7 cellular contexts compared by ENCODE assay signal in the genomic region with DNA sequence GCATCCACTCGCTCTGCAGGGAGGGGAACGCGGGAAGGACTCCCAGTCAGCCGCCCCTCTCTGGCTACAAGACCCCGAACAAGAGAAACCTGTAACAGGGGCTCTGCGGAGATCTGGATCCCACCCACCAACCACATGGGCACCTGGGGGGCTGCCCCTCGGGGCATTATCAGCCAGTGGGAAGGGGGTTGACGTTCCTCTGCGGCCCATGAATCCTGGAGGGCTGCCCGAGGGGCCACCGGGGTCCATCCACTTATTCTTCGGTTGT. TPM values are rescaled to one million over a fixed set of nuclear protein-coding genes. Genes with fewer than 3 reads are reported as not detected.
A peak's percentile ranks its signal among the peaks of the same experiment; 100 is the strongest.
DNase-seq lines count a peak whose midpoint lies in the region; ATAC-seq, FAIRE-seq and TF ChIP-seq lines count a peak whose summit lies in the region.

No MANE protein-coding gene starts in this region.

- H3K9me3 ChIP-seq in small intestine (ENCODE audit: control insufficient read depth, low read depth): no peaks in the 10 kb centered on the region

- peak overlapping the region in 1 of 2 donors; percentile 88 for H3K27ac ChIP-seq in small intestine (ENCODE audit: low read depth in 1 of 2, low read length in 1 of 2)

- H3K4me3 Mint-ChIP-seq in activated CD8-positive, alpha-beta T cell treated with anti-CD3 and anti-CD28 coated beads for 36 hours: peak overlapping the region; percentile 91

- no peak for FAIRE-seq in small intestine (lab: Jason Lieb, UNC)

- H3K4me1 ChIP-seq in small intestine (ENCODE audit: control insufficient read depth in 2 of 2, insufficient read depth in 1 of 2, low read depth in 1 of 2, low read length in 1 of 2): peaks cover 7 to 10% of the 10 kb centered on the region in 2 donors

- H3K36me3 ChIP-seq in small intestine (ENCODE audit: control insufficient read depth in 2 of 2, insufficient read depth in 2 of 2, low read length in 2 of 2): no peaks in the 10 kb centered on the region

- peaks cover 42% of the 10 kb centered on the region for H3K27me3 Mint-ChIP-seq in activated CD8-positive, alpha-beta T cell treated with anti-CD3 and anti-CD28 coated beads for 36 hours

- no peak overlapping the region for H3K27ac Mint-ChIP-seq in activated CD8-positive, alpha-beta T cell treated with anti-CD3 and anti-CD28 coated beads for 36 hours

- TF ChIP-seq CTCF in HFF-Myc (IDR thresholded peaks at IDR 0.05; ENCODE audit: low read depth, low read length, missing control alignments): no peak
- no peak for TF ChIP-seq CTCF in activated CD8-positive, alpha-beta T cell treated with anti-CD3 and anti-CD28 coated beads for 36 hours (IDR thresholded peaks at IDR 0.05)

- DNase-seq in HFF-Myc (ENCODE audit: extremely low read depth, low read depth): no peak
- no peak for DNase-seq in activated CD8-positive, alpha-beta T cell treated with anti-CD3 and anti-CD28 coated beads for 36 hours
- no peak for DNase-seq in small intestine
- no peak for DNase-seq in NCI-H2081 treated with DMSO at 0.1 percent for 48 hours (lab: John Stamatoyannopoulos, UW)
- DNase-seq in stimulated activated CD4-positive, alpha-beta T cell treated with anti-CD3 and anti-CD28 coated beads, Interleukin-4, amount 100 ng/mL, for 1 hour: no peak
- no peak for DNase-seq in DMS 273 (lab: John Stamatoyannopoulos, UW; ENCODE audit: unreplicated experiment)

- ATAC-seq in activated CD8-positive, alpha-beta T cell treated with anti-CD3 and anti-CD28 coated beads for 36 hours: no peak

- 4 to 9% (median 8%) methylated on average over 12 of the region's 12 CpGs for whole genome bisulfite sequencing in small intestine, 3 donors

- CTCF ChIA-PET in activated CD8-positive, alpha-beta T cell treated with anti-CD3 and anti-CD28 coated beads for 36 hours (lab: Charles Lee): interaction anchor here (1.2 to 2.7 kb wide), 4 partner anchors 12 to 192 kb away, joined by 4 to 13 read pairs (median 6); no protein-coding TSS in a partner anchor

- H3K36me3 Mint-ChIP-seq in activated CD8-positive, alpha-beta T cell treated with anti-CD3 and anti-CD28 coated beads for 36 hours (ENCODE audit: low read depth): peaks cover 18% of the 10 kb centered on the region

- H3K27me3 ChIP-seq in small intestine (ENCODE audit: control insufficient read depth in 2 of 2, insufficient read depth in 2 of 2, low read length in 2 of 2): peaks cover 0 to 3% of the 10 kb centered on the region in 2 donors

- POLR2A ChIA-PET in activated CD8-positive, alpha-beta T cell treated with anti-CD3 and anti-CD28 coated beads for 36 hours (lab: Charles Lee): interaction anchor here (1.0 kb wide), 1 partner anchor 75 kb away, joined by 3 read pairs; no protein-coding TSS in a partner anchor

- intact Hi-C loops in activated CD8-positive, alpha-beta T cell treated with anti-CD3 and anti-CD28 coated beads for 36 hours (cut with micrococcal nuclease): no loop called here

- no peaks in the 10 kb centered on the region for H3K9me3 Mint-ChIP-seq in activated CD8-positive, alpha-beta T cell treated with anti-CD3 and anti-CD28 coated beads for 36 hours

- peak overlapping the region; percentile 99 for H3K4me3 ChIP-seq in HFF-Myc (replicated peaks; ENCODE audit: low read depth, low read length)
- H3K4me3 ChIP-seq in iPS-11a (ENCODE audit: low read depth, low read length): peak overlapping the region; percentile 69
- H3K4me3 ChIP-seq in small intestine (ENCODE audit: low read depth in 1 of 2, low read length in 2 of 2): peak overlapping the region; percentile 29 to 55

- H3K4me1 Mint-ChIP-seq in activated CD8-positive, alpha-beta T cell treated with anti-CD3 and anti-CD28 coated beads for 36 hours (ENCODE audit: low read depth): peaks cover 47% of the 10 kb centered on the region

RNA-seq across cellular contexts. Expression of gene PCGF2, which starts 1.8 kb away (rescaled TPM):
- 1 to 10 TPM in 1 of 2 experiments, under 1 TPM in 1; 0.50 to 1.2 TPM for total RNA-seq in activated CD8-positive, alpha-beta T cell treated with anti-CD3 and anti-CD28 coated beads for 36 hours
- polyA plus RNA-seq in small intestine: 10 to 100 TPM in 2 of 3 donors, 1 to 10 TPM in 1; 7.6 to 30.2 (median 16.7) TPM

RNA-seq across cellular contexts. Expression of gene PSMB3, which starts 2.6 kb away (rescaled TPM):
- 100 to 1,000 TPM; 275 to 279 TPM for total RNA-seq in activated CD8-positive, alpha-beta T cell treated with anti-CD3 and anti-CD28 coated beads for 36 hours
- polyA plus RNA-seq in small intestine: 100 to 1,000 TPM; 243 to 310 (median 253) TPM

RNA-seq across cellular contexts. Expression of gene CISD3, which starts 19.8 kb away (rescaled TPM):
- 10 to 100 TPM; 43.2 to 44.2 TPM for total RNA-seq in activated CD8-positive, alpha-beta T cell treated with anti-CD3 and anti-CD28 coated beads for 36 hours
- 100 to 1,000 TPM; 128 to 186 (median 135) TPM for polyA plus RNA-seq in small intestine

RNA-seq across cellular contexts. Expression of gene MLLT6, which starts 44.9 kb away (rescaled TPM):
- total RNA-seq in activated CD8-positive, alpha-beta T cell treated with anti-CD3 and anti-CD28 coated beads for 36 hours: 100 to 1,000 TPM; 145 to 148 TPM
- 10 to 100 TPM; 19.5 to 48.2 (median 30.0) TPM for polyA plus RNA-seq in small intestine

RNA-seq across cellular contexts. Expression of gene PIP4K2B, which starts 49.4 kb away (rescaled TPM):
- total RNA-seq in activated CD8-positive, alpha-beta T cell treated with anti-CD3 and anti-CD28 coated beads for 36 hours: 10 to 100 TPM; 30.9 to 33.2 TPM
- 10 to 100 TPM in 1 of 3 donors, 1 to 10 TPM in 2; 4.9 to 19.6 (median 4.9) TPM for polyA plus RNA-seq in small intestine

Comparison
In these comparisons a context has a peak if more than half of its experiments do, and no peak if none do; other contexts are left out.
1. H3K4me3 ChIP-seq: peak in every context shown above with its lines; median percentile 99 in HFF-Myc; 69 in iPS-11a; 42 in small intestine.